In the genomic region with DNA sequence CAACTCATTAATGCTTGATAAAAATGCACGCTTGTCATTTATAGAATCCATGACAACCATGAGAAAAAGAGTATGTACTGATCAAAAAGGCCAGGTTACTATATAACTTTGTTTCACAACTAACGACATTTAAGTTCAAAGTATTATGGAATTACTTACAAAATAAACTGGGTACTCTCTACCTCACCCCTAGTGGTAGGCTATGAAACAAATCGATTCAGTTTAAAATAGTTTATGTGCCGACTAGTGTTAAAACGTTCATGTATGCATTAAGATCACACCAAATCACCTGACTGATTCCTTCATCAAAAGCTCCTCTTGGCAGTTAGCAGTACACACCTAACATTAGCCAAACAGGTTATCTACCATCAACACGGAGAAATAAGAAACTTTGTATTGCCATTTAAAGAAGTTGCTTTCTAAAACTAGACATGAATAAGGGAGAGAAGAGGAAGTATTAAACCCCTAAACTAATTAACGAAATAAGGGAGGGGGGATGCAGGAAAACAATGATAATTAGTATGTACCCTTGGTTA, we compare ENCODE assay signal across 9 cellular contexts.
DNase-seq lines count a peak whose midpoint lies in the region; ATAC-seq and TF ChIP-seq lines count a peak whose summit lies in the region.
"Had no signal": no experiment of that assay in that cellular context is flagged by ENCODE, and none has a peak within 500 bp of the region (broad histone marks: within the 10 kb centered on the region; RNA-seq: fewer than 3 reads in every experiment).

No MANE protein-coding gene starts in this region.

- no peaks in the 10 kb centered on the region for H4K20me1 ChIP-seq in hepatocyte (ENCODE audit: insufficient read depth, poor library complexity, severe bottlenecking)

- CTCF ChIA-PET in AG04450 (lab: Charles Lee): interaction anchor here (0.6 to 2.7 kb wide), 11 partner anchors 9 to 586 kb away, joined by 3 to 21 read pairs (median 5); no protein-coding TSS in a partner anchor

- TF ChIP-seq CTCF in AG04450 (IDR thresholded peaks at IDR 0.05; ENCODE audit: low read depth, low read length): peak; percentile 41
- peak; percentile 13 for TF ChIP-seq CTCF in hepatocyte (IDR thresholded peaks at IDR 0.05; ENCODE audit: poor library complexity)
- TF ChIP-seq CTCF in ovary (IDR thresholded peaks at IDR 0.05): no peak

- H3K27me3 ChIP-seq in AG04450 (ENCODE audit: control insufficient read depth, insufficient read depth, low read length) (no peaks in the 10 kb centered on the region), hepatocyte (no peaks in the 10 kb centered on the region), ovary (no peaks in the 10 kb centered on the region)

- no peak overlapping the region for H3K4me3 ChIP-seq in AG04450 (ENCODE audit: low read depth, low read length)
- no peak overlapping the region for H3K4me3 ChIP-seq in hepatocyte
- H3K4me3 ChIP-seq in ovary: no peak overlapping the region

- no peak for TF ChIP-seq POLR2A in ovary (IDR thresholded peaks at IDR 0.05)

- TF ChIP-seq EP300 in ovary (IDR thresholded peaks at IDR 0.05): no peak

- WGBS in hepatocyte (ENCODE audit: low lambda C conversion rate, missing lambda C conversion rate): 70% methylated on average over 7 of the region's 7 CpGs
- WGBS in ovary, 3 donors: 29 to 39% (median 36%) methylated on average over 7 of the region's 7 CpGs

- H3K9me3 ChIP-seq in AG04450 (ENCODE audit: control insufficient read depth, insufficient read depth, low read length) (no peaks in the 10 kb centered on the region), hepatocyte (ENCODE audit: low read depth) (no peaks in the 10 kb centered on the region), ovary (no peaks in the 10 kb centered on the region)

- intact Hi-C loops in ovary (cut with DNase I): no loop called here

- POLR2A ChIA-PET in AG04450 (lab: Yijun Ruan, JAX): no interaction called here

- no peaks in the 10 kb centered on the region for H3K9me2 ChIP-seq in hepatocyte (replicated peaks; ENCODE audit: insufficient read depth)

- DNase-seq in AG04450 (ENCODE audit: low read depth, low spot score): no peak
- peak; percentile 44 to 49 for DNase-seq in Kasumi-1 (lab: John Stamatoyannopoulos, UW)
- peak; percentile 68 for DNase-seq in SIG-M5 (lab: John Stamatoyannopoulos, UW)
- DNase-seq in hepatocyte (ENCODE audit: low spot score): no peak
- no peak for DNase-seq in ovary
- DNase-seq: activated CD4-positive, alpha-beta memory T cell treated with anti-CD3 and anti-CD28 coated beads, Interleukin-2, amount 10 ng/mL, durations not matched to agents 7 days and 5 days had no signal

- ATAC-seq in GM21390 (IDR thresholded peaks at IDR 0.05; ENCODE audit: unreplicated experiment) (no peak), HG02852 (IDR thresholded peaks at IDR 0.05; ENCODE audit: unreplicated experiment) (no peak), HG03571 (IDR thresholded peaks at IDR 0.05; ENCODE audit: unreplicated experiment) (no peak)

- no peaks in the 10 kb centered on the region for H3K79me2 ChIP-seq in hepatocyte

- no peak overlapping the region for H2AFZ ChIP-seq in hepatocyte

- H3K36me3 ChIP-seq in hepatocyte (replicated peaks; ENCODE audit: insufficient read depth, low read depth) (no peaks in the 10 kb centered on the region), ovary (no peaks in the 10 kb centered on the region)

- no peak overlapping the region for H3K27ac ChIP-seq in AG04450 (ENCODE audit: low read depth, low read length)
- H3K27ac ChIP-seq in hepatocyte: no peak overlapping the region
- H3K27ac ChIP-seq in ovary: no peak overlapping the region

- peak overlapping the region; percentile 68 for H3K4me2 ChIP-seq in hepatocyte

- peaks cover 7% of the 10 kb centered on the region for H3K4me1 ChIP-seq in hepatocyte (ENCODE audit: insufficient read depth)
- peaks cover 6% of the 10 kb centered on the region for H3K4me1 ChIP-seq in ovary (ENCODE audit: insufficient read depth)

Comparison
In these comparisons a context has a peak if more than half of its experiments do, and no peak if none do; other contexts are left out.
1. DNase-seq: peak in Kasumi-1 (2 of 2) and SIG-M5 (single experiment); none in AG04450 (single experiment), hepatocyte (single experiment) and ovary (0 of 5).
2. CTCF ChIP-seq: peak in AG04450 (single experiment) and hepatocyte (single experiment); none in ovary (0 of 3).